3 cellular contexts compared by ENCODE assay signal in genomic region chr1:29688477-29689365, GRCh38.
TF ChIP-seq lines count a peak whose summit lies in the region.

No MANE protein-coding gene starts in this region.

TF ChIP-seq in SK-N-SH, 30 proteins besides CTCF, POLR2A, EP300 and RAD21 (continued from another document):
- TF ChIP-seq SIN3A (IDR thresholded peaks at IDR 0.05; ENCODE audit: borderline replicate concordance, low read depth, low read length) (no peak), IRF3 (IDR thresholded peaks at IDR 0.05; ENCODE audit: low read depth, low read length) (no peak), JUND (IDR thresholded peaks at IDR 0.05) (peak; percentile 33), FOXM1 (IDR thresholded peaks at IDR 0.05; ENCODE audit: low read depth) (no peak), FOSL2 (IDR thresholded peaks at IDR 0.05; ENCODE audit: borderline replicate concordance, low read depth) (peak; percentile 40; the same call in 1 of the 2 replicates), YY1 (IDR thresholded peaks at IDR 0.05; ENCODE audit: low read depth) (no peak), MEF2A (IDR thresholded peaks at IDR 0.05; ENCODE audit: borderline replicate concordance, low read depth) (no peak), RFX5 (IDR thresholded peaks at IDR 0.05; ENCODE audit: low read length) (no peak), MXI1 (IDR thresholded peaks at IDR 0.05; ENCODE audit: low read depth, low read length) (no peak), RXRA (IDR thresholded peaks at IDR 0.05; ENCODE audit: borderline replicate concordance, low read depth) (no peak), MAX (IDR thresholded peaks at IDR 0.05; ENCODE audit: low read depth) (no peak), FOXJ3 (CRISPR knock-in tag; IDR thresholded peaks at IDR 0.05) (no peak), EZH2phosphoT487 (IDR thresholded peaks at IDR 0.05; ENCODE audit: borderline replicate concordance, low read depth) (no peak), TCF12 (IDR thresholded peaks at IDR 0.05) (peak; percentile 49; the same call in 1 of the 2 replicates), TAF1 (IDR thresholded peaks at IDR 0.05; ENCODE audit: borderline replicate concordance, low read depth, low read length) (no peak), CHD2 (IDR thresholded peaks at IDR 0.05; ENCODE audit: low read length, partially characterized antibody) (no peak)
- TF ChIP-seq, protein P1, sequence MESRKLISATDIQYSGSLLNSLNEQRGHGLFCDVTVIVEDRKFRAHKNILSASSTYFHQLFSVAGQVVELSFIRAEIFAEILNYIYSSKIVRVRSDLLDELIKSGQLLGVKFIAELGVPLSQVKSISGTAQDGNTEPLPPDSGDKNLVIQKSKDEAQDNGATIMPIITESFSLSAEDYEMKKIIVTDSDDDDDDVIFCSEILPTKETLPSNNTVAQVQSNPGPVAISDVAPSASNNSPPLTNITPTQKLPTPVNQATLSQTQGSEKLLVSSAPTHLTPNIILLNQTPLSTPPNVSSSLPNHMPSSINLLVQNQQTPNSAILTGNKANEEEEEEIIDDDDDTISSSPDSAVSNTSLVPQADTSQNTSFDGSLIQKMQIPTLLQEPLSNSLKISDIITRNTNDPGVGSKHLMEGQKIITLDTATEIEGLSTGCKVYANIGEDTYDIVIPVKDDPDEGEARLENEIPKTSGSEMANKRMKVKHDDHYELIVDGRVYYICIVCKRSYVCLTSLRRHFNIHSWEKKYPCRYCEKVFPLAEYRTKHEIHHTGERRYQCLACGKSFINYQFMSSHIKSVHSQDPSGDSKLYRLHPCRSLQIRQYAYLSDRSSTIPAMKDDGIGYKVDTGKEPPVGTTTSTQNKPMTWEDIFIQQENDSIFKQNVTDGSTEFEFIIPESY (IDR thresholded peaks at IDR 0.05; ENCODE audit: borderline replicate concordance, low read depth): no peak
- TF ChIP-seq, protein P2, sequence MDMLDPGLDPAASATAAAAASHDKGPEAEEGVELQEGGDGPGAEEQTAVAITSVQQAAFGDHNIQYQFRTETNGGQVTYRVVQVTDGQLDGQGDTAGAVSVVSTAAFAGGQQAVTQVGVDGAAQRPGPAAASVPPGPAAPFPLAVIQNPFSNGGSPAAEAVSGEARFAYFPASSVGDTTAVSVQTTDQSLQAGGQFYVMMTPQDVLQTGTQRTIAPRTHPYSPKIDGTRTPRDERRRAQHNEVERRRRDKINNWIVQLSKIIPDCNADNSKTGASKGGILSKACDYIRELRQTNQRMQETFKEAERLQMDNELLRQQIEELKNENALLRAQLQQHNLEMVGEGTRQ (IDR thresholded peaks at IDR 0.05; ENCODE audit: borderline replicate concordance, low read depth, low read length): no peak

TF ChIP-seq in SK-N-SH treated with all-trans-retinoic acid at 6 μM for 48 hours, 23 proteins besides CTCF, POLR2A, EP300 and RAD21 (continued from another document):
- TF ChIP-seq, protein P3, sequence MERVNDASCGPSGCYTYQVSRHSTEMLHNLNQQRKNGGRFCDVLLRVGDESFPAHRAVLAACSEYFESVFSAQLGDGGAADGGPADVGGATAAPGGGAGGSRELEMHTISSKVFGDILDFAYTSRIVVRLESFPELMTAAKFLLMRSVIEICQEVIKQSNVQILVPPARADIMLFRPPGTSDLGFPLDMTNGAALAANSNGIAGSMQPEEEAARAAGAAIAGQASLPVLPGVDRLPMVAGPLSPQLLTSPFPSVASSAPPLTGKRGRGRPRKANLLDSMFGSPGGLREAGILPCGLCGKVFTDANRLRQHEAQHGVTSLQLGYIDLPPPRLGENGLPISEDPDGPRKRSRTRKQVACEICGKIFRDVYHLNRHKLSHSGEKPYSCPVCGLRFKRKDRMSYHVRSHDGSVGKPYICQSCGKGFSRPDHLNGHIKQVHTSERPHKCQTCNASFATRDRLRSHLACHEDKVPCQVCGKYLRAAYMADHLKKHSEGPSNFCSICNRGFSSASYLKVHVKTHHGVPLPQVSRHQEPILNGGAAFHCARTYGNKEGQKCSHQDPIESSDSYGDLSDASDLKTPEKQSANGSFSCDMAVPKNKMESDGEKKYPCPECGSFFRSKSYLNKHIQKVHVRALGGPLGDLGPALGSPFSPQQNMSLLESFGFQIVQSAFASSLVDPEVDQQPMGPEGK (CRISPR knock-in tag; IDR thresholded peaks at IDR 0.05; ENCODE audit: borderline replicate concordance): no peak; the same call in 1 of the 2 replicates
- TF ChIP-seq OSR1 (CRISPR knock-in tag; IDR thresholded peaks at IDR 0.05): no peak
- no peak for TF ChIP-seq ARNTL (CRISPR knock-in tag; IDR thresholded peaks at IDR 0.05; ENCODE audit: borderline replicate concordance, low read depth)
- no peak for TF ChIP-seq ZNF8 (CRISPR knock-in tag; IDR thresholded peaks at IDR 0.05)
- TF ChIP-seq BACH2 (CRISPR knock-in tag; IDR thresholded peaks at IDR 0.05; ENCODE audit: borderline replicate concordance): no peak
- no peak for TF ChIP-seq ZNF70 (CRISPR knock-in tag; IDR thresholded peaks at IDR 0.05)
- TF ChIP-seq ZC3H10 (CRISPR knock-in tag; IDR thresholded peaks at IDR 0.05): no peak
- no peak for TF ChIP-seq ISL1 (CRISPR knock-in tag; IDR thresholded peaks at IDR 0.05)
- no peak for TF ChIP-seq RARB (CRISPR knock-in tag; IDR thresholded peaks at IDR 0.05)
- no peak for TF ChIP-seq GLIS3 (CRISPR knock-in tag; IDR thresholded peaks at IDR 0.05)
- no peak for TF ChIP-seq PPARA (CRISPR knock-in tag; IDR thresholded peaks at IDR 0.05; ENCODE audit: borderline replicate concordance)
- TF ChIP-seq, protein P4, sequence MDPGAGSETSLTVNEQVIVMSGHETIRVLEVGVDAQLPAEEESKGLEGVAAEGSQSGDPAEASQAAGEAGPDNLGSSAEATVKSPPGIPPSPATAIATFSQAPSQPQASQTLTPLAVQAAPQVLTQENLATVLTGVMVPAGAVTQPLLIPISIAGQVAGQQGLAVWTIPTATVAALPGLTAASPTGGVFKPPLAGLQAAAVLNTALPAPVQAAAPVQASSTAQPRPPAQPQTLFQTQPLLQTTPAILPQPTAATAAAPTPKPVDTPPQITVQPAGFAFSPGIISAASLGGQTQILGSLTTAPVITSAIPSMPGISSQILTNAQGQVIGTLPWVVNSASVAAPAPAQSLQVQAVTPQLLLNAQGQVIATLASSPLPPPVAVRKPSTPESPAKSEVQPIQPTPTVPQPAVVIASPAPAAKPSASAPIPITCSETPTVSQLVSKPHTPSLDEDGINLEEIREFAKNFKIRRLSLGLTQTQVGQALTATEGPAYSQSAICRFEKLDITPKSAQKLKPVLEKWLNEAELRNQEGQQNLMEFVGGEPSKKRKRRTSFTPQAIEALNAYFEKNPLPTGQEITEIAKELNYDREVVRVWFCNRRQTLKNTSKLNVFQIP (CRISPR knock-in tag; IDR thresholded peaks at IDR 0.05; ENCODE audit: borderline replicate concordance, low read depth): no peak
- no peak for TF ChIP-seq TSHZ2 (CRISPR knock-in tag; IDR thresholded peaks at IDR 0.05)

TF ChIP-seq in IMR-90, 13 proteins besides CTCF, POLR2A, EP300 and RAD21 (continued from another document):
- TF ChIP-seq ELK1 (IDR thresholded peaks at IDR 0.05; ENCODE audit: borderline replicate concordance, low read depth, low read length) (no peak), SMC3 (IDR thresholded peaks at IDR 0.05; ENCODE audit: low read depth, low read length) (no peak), BHLHE40 (IDR thresholded peaks at IDR 0.05; ENCODE audit: low read depth, low read length) (peak; percentile 88), CHD1 (IDR thresholded peaks at IDR 0.05; ENCODE audit: low read depth, low read length) (no peak), RFX5 (IDR thresholded peaks at IDR 0.05; ENCODE audit: low read depth, low read length) (no peak), NFE2L2 (IDR thresholded peaks at IDR 0.05; ENCODE audit: low read depth, low read length) (no peak), RCOR1 (IDR thresholded peaks at IDR 0.05; ENCODE audit: insufficient replicate concordance, low read length) (no peak)
